In the genomic region with DNA sequence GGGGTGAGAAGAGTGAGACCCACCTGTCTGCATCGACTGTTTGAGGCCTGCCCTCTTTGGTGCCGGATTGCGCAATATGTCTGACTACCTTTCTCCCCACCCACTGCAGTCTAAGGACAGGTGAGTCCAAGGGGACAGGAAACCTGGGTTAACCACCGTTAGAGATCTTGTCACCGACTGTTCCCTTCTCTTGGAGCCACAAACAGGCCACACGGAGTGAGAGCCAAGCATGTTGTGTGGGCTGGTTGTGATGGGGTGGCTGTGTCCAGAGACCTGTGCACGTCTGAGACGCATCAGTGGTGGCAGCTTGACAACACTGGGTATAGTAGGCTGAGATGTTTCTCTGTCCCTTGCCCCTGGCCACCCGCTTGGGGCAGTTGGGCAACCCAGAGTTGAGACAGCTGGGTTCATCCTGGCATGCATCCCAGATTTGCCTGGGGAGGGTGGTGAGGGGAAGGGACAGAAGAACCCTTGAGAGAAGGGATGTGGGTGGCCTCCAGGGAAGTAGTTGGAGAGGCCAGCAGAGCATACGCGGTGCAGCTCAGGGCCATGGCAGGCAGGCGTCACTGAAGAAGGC, we compare ENCODE assay signal across 2 cellular contexts.
TF ChIP-seq lines count a peak whose summit lies in the region.

No MANE protein-coding gene starts in this region.

TF ChIP-seq in IMR-90, 13 proteins besides CTCF, POLR2A, EP300 and RAD21:
- TF ChIP-seq SMC3 (IDR thresholded peaks at IDR 0.05; ENCODE audit: low read depth, low read length) (no peak), CEBPB (IDR thresholded peaks at IDR 0.05; ENCODE audit: low read depth, low read length) (peak; percentile 98)

TF ChIP-seq in GM23338, 12 proteins besides CTCF, POLR2A, EP300 and RAD21:
- TF ChIP-seq, protein P1, sequence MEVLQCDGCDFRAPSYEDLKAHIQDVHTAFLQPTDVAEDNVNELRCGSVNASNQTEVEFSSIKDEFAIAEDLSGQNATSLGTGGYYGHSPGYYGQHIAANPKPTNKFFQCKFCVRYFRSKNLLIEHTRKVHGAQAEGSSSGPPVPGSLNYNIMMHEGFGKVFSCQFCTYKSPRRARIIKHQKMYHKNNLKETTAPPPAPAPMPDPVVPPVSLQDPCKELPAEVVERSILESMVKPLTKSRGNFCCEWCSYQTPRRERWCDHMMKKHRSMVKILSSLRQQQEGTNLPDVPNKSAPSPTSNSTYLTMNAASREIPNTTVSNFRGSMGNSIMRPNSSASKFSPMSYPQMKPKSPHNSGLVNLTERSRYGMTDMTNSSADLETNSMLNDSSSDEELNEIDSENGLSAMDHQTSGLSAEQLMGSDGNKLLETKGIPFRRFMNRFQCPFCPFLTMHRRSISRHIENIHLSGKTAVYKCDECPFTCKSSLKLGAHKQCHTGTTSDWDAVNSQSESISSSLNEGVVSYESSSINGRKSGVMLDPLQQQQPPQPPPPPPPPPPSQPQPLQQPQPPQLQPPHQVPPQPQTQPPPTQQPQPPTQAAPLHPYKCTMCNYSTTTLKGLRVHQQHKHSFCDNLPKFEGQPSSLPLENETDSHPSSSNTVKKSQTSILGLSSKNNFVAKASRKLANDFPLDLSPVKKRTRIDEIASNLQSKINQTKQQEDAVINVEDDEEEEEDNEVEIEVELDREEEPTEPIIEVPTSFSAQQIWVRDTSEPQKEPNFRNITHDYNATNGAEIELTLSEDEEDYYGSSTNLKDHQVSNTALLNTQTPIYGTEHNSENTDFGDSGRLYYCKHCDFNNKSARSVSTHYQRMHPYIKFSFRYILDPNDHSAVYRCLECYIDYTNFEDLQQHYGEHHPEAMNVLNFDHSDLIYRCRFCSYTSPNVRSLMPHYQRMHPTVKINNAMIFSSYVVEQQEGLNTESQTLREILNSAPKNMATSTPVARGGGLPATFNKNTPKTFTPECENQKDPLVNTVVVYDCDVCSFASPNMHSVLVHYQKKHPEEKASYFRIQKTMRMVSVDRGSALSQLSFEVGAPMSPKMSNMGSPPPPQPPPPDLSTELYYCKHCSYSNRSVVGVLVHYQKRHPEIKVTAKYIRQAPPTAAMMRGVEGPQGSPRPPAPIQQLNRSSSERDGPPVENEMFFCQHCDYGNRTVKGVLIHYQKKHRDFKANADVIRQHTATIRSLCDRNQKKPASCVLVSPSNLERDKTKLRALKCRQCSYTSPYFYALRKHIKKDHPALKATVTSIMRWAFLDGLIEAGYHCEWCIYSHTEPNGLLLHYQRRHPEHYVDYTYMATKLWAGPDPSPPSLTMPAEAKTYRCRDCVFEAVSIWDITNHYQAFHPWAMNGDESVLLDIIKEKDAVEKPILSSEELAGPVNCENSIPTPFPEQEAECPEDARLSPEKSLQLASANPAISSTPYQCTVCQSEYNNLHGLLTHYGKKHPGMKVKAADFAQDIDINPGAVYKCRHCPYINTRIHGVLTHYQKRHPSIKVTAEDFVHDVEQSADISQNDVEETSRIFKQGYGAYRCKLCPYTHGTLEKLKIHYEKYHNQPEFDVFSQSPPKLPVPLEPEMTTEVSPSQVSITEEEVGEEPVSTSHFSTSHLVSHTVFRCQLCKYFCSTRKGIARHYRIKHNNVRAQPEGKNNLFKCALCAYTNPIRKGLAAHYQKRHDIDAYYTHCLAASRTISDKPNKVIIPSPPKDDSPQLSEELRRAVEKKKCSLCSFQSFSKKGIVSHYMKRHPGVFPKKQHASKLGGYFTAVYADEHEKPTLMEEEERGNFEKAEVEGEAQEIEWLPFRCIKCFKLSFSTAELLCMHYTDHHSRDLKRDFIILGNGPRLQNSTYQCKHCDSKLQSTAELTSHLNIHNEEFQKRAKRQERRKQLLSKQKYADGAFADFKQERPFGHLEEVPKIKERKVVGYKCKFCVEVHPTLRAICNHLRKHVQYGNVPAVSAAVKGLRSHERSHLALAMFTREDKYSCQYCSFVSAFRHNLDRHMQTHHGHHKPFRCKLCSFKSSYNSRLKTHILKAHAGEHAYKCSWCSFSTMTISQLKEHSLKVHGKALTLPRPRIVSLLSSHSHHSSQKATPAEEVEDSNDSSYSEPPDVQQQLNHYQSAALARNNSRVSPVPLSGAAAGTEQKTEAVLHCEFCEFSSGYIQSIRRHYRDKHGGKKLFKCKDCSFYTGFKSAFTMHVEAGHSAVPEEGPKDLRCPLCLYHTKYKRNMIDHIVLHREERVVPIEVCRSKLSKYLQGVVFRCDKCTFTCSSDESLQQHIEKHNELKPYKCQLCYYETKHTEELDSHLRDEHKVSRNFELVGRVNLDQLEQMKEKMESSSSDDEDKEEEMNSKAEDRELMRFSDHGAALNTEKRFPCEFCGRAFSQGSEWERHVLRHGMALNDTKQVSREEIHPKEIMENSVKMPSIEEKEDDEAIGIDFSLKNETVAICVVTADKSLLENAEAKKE (CRISPR knock-in tag; IDR thresholded peaks at IDR 0.05): no peak
- no peak for TF ChIP-seq JUNB (IDR thresholded peaks at IDR 0.05; ENCODE audit: unreplicated experiment)
- no peak for TF ChIP-seq ZNF114 (CRISPR knock-in tag; IDR thresholded peaks at IDR 0.05)
- no peak for TF ChIP-seq EZH2phosphoT487 (IDR thresholded peaks at IDR 0.05; ENCODE audit: unreplicated experiment)
- TF ChIP-seq, protein P2, sequence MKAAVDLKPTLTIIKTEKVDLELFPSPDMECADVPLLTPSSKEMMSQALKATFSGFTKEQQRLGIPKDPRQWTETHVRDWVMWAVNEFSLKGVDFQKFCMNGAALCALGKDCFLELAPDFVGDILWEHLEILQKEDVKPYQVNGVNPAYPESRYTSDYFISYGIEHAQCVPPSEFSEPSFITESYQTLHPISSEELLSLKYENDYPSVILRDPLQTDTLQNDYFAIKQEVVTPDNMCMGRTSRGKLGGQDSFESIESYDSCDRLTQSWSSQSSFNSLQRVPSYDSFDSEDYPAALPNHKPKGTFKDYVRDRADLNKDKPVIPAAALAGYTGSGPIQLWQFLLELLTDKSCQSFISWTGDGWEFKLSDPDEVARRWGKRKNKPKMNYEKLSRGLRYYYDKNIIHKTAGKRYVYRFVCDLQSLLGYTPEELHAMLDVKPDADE (IDR thresholded peaks at IDR 0.05): no peak
- TF ChIP-seq, protein P3, sequence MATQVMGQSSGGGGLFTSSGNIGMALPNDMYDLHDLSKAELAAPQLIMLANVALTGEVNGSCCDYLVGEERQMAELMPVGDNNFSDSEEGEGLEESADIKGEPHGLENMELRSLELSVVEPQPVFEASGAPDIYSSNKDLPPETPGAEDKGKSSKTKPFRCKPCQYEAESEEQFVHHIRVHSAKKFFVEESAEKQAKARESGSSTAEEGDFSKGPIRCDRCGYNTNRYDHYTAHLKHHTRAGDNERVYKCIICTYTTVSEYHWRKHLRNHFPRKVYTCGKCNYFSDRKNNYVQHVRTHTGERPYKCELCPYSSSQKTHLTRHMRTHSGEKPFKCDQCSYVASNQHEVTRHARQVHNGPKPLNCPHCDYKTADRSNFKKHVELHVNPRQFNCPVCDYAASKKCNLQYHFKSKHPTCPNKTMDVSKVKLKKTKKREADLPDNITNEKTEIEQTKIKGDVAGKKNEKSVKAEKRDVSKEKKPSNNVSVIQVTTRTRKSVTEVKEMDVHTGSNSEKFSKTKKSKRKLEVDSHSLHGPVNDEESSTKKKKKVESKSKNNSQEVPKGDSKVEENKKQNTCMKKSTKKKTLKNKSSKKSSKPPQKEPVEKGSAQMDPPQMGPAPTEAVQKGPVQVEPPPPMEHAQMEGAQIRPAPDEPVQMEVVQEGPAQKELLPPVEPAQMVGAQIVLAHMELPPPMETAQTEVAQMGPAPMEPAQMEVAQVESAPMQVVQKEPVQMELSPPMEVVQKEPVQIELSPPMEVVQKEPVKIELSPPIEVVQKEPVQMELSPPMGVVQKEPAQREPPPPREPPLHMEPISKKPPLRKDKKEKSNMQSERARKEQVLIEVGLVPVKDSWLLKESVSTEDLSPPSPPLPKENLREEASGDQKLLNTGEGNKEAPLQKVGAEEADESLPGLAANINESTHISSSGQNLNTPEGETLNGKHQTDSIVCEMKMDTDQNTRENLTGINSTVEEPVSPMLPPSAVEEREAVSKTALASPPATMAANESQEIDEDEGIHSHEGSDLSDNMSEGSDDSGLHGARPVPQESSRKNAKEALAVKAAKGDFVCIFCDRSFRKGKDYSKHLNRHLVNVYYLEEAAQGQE (IDR thresholded peaks at IDR 0.05; ENCODE audit: unreplicated experiment): no peak
- TF ChIP-seq EZH2 (IDR thresholded peaks at IDR 0.05; ENCODE audit: low read depth, unreplicated experiment): no peak
- TF ChIP-seq ZNF331 (CRISPR knock-in tag; IDR thresholded peaks at IDR 0.05; ENCODE audit: low read depth): no peak
- no peak for TF ChIP-seq NANOG (IDR thresholded peaks at IDR 0.05; ENCODE audit: borderline replicate concordance)
- no peak for TF ChIP-seq CREB1 (CRISPR knock-in tag; IDR thresholded peaks at IDR 0.05; ENCODE audit: low read depth)
- TF ChIP-seq STAT1 (IDR thresholded peaks at IDR 0.05; ENCODE audit: unreplicated experiment): no peak
- no peak for TF ChIP-seq POLR2AphosphoS5 (IDR thresholded peaks at IDR 0.05; ENCODE audit: low read depth)
